11 cellular contexts compared by ENCODE assay signal in genomic region chr11:72741849-72742521, GRCh38. TPM values are rescaled to one million over a fixed set of nuclear protein-coding genes. Genes with fewer than 3 reads are reported as not detected.
DNase-seq lines count a peak whose midpoint lies in the region; ATAC-seq and TF ChIP-seq lines count a peak whose summit lies in the region.
"Had no signal": no experiment of that assay in that cellular context is flagged by ENCODE, and none has a peak within 500 bp of the region (broad histone marks: within the 10 kb centered on the region; RNA-seq: fewer than 3 reads in every experiment).

No MANE protein-coding gene starts in this region.

- no peaks in the 10 kb centered on the region for H3K36me3 ChIP-seq in RWPE2 (ENCODE audit: low read depth)
- no peaks in the 10 kb centered on the region for H3K36me3 ChIP-seq in skeletal muscle tissue (ENCODE audit: control insufficient read depth in 3 of 3, insufficient read depth in 3 of 3, low read length in 3 of 3)

- TF ChIP-seq CTCF in RWPE2 (IDR thresholded peaks at IDR 0.05; ENCODE audit: poor library complexity, severe bottlenecking), result no peak

- H3K27ac ChIP-seq in RWPE2 (ENCODE audit: poor library complexity, severe bottlenecking) (peak overlapping the region; percentile 66), skeletal muscle tissue (ENCODE audit: low read depth, low read length) (peak overlapping the region; percentile 13)
- H3K27ac ChIP-seq: 22Rv1, testis had no signal

- intact Hi-C loops in left ventricle myocardium superior (cut with micrococcal nuclease), result no loop called here

- H3K4me3 ChIP-seq in RWPE2 (ENCODE audit: severe bottlenecking), result no peak overlapping the region
- H3K4me3 ChIP-seq in skeletal muscle tissue (ENCODE audit: low read length in 3 of 3), result no peak overlapping the region
- H3K4me3 ChIP-seq: testis had no signal

- DNase-seq in NCI-H82 (lab: John Stamatoyannopoulos, UW), result peak; percentile 30
- no peak for DNase-seq in NCI-H82 treated with DMSO at 0.1 percent for 48 hours (lab: John Stamatoyannopoulos, UW; ENCODE audit: unreplicated experiment)
- no peak for DNase-seq in RWPE2 (ENCODE audit: low spot score)
- no peak for DNase-seq in left ventricle myocardium superior
- no peak for DNase-seq in middle frontal gyrus (ENCODE audit: extremely low spot score, low spot score)
- no peak for DNase-seq in putamen (ENCODE audit: low spot score)
- DNase-seq in C1 segment of cervical spinal cord (lab: John Stamatoyannopoulos, UW), result no peak
- DNase-seq: NCI-H2081 treated with DMSO at 0.1 percent for 48 hours had no signal

- peak overlapping the region in 1 of 3 donors; percentile 25 for H3K9ac ChIP-seq in skeletal muscle tissue (ENCODE audit: low read depth in 1 of 3, low read length in 3 of 3)

- H3K27me3 ChIP-seq in RWPE2 (ENCODE audit: insufficient read depth, poor library complexity, severe bottlenecking) (no peaks in the 10 kb centered on the region), skeletal muscle tissue (ENCODE audit: control insufficient read depth in 3 of 3, insufficient read depth in 3 of 3, low read length in 3 of 3) (no peaks in the 10 kb centered on the region)
- H3K27me3 ChIP-seq: testis had no signal

- no peaks in the 10 kb centered on the region for H3K9me3 ChIP-seq in RWPE2 (ENCODE audit: severe bottlenecking)
- no peaks in the 10 kb centered on the region for H3K9me3 ChIP-seq in skeletal muscle tissue (ENCODE audit: control insufficient read depth in 3 of 3, low read length in 3 of 3)
- H3K9me3 ChIP-seq: testis had no signal

- ATAC-seq in RWPE2 (ENCODE audit: low read depth) (no peak), left ventricle myocardium superior (peak; percentile 11)

- H3K4me1 ChIP-seq in RWPE2 (ENCODE audit: insufficient read depth, poor library complexity, severe bottlenecking), result peaks cover 54% of the 10 kb centered on the region
- H3K4me1 ChIP-seq in skeletal muscle tissue (ENCODE audit: control insufficient read depth in 3 of 3, insufficient read depth in 3 of 3, low read length in 3 of 3), result peaks cover 17 to 47% (median 29%) of the 10 kb centered on the region in 3 donors
- H3K4me1 ChIP-seq: testis had no signal

RNA-seq across cellular contexts. Expression of gene ARAP1, which starts 10.2 kb away (rescaled TPM):
- total RNA-seq in left ventricle myocardium superior, result 58.9 TPM
- 98.6 TPM for total RNA-seq in skeletal muscle tissue

RNA-seq across cellular contexts. Expression of gene STARD10, which starts 51.9 kb away (rescaled TPM):
- total RNA-seq in left ventricle myocardium superior (102 TPM), skeletal muscle tissue (28.2 TPM)
